ENCODE assay signal across 8 cellular contexts in genomic region chr3:152444029-152444641, GRCh38.
DNase-seq lines count a peak whose midpoint lies in the region; ATAC-seq, FAIRE-seq and TF ChIP-seq lines count a peak whose summit lies in the region.

No MANE protein-coding gene starts in this region.

- H3K36me3 ChIP-seq in endodermal cell (ENCODE audit: control insufficient read depth, insufficient read depth, low read length), result no peaks in the 10 kb centered on the region
- H3K36me3 ChIP-seq in mucosa of descending colon (ENCODE audit: low read depth), result no peaks in the 10 kb centered on the region

- 26 to 28% methylated on average over 3 to 8 of the region's 8 CpGs for WGBS in endodermal cell (ENCODE audit: insufficient coverage in 1 of 2, insufficient read length in 1 of 2), 2 experiments

- H3K4me3 ChIP-seq in endodermal cell (ENCODE audit: low read length) (no peak overlapping the region), mucosa of descending colon (no peak overlapping the region)

- no peak overlapping the region for H3K4me3 Mint-ChIP-seq in endodermal cell

- H3K4me1 ChIP-seq in endodermal cell (ENCODE audit: control insufficient read depth, insufficient read depth, low read length) (no peaks in the 10 kb centered on the region), mucosa of descending colon (ENCODE audit: low read depth) (peaks cover 7% of the 10 kb centered on the region)

- FAIRE-seq in RCC 7860 (lab: Jason Lieb, UNC), result peak; percentile 82

- H3K27ac ChIP-seq in endodermal cell (ENCODE audit: low read depth, low read length), result no peak overlapping the region

- H3K27me3 ChIP-seq in endodermal cell (ENCODE audit: control insufficient read depth, insufficient read depth, low read length, poor library complexity, severe bottlenecking), result peaks cover 12% of the 10 kb centered on the region

- H3K27ac Mint-ChIP-seq in endodermal cell, result no peak overlapping the region

- intact Hi-C loops in mucosa of descending colon (cut with DNase I, micrococcal nuclease), result loop anchor here in 1 of 2 donors (10.0 kb wide), 1 partner anchor 369 kb away; no protein-coding TSS in a partner anchor

- no peaks in the 10 kb centered on the region for H3K9me3 Mint-ChIP-seq in endodermal cell

- peaks cover 9% of the 10 kb centered on the region for H3K27me3 Mint-ChIP-seq in endodermal cell (ENCODE audit: insufficient read depth)

- H3K9me3 ChIP-seq in endodermal cell (ENCODE audit: control insufficient read depth, low read length) (no peaks in the 10 kb centered on the region), mucosa of descending colon (no peaks in the 10 kb centered on the region)

- TF ChIP-seq CTCF in endodermal cell (conservative IDR thresholded peaks at IDR 0.05) (peak; percentile 82), mucosa of descending colon (IDR thresholded peaks at IDR 0.05) (no peak)

- H3K9ac ChIP-seq in endodermal cell (ENCODE audit: extremely low read depth, low read length, poor library complexity, severe bottlenecking), result no peak overlapping the region

- no peaks in the 10 kb centered on the region for H3K4me1 Mint-ChIP-seq in endodermal cell

- no peaks in the 10 kb centered on the region for H3K36me3 Mint-ChIP-seq in endodermal cell (ENCODE audit: low read depth)

- ATAC-seq in HG02973 (IDR thresholded peaks at IDR 0.05; ENCODE audit: unreplicated experiment) (peak; percentile 45), mucosa of descending colon (peak; percentile 65), GM21381 (IDR thresholded peaks at IDR 0.05; ENCODE audit: unreplicated experiment) (no peak)

- DNase-seq in EL, result peak; percentile 61
- DNase-seq in RCC 7860 (ENCODE audit: low spot score), result peak; percentile 44
- DNase-seq in endodermal cell, result no peak
- DNase-seq in mucosa of descending colon, result no peak
- no peak for DNase-seq in activated CD4-positive, alpha-beta T cell treated with anti-CD3 and anti-CD28 coated beads, Interleukin-2, amount 50 U/mL, for 48 hours
- no peak for DNase-seq in T1000 (lab: John Stamatoyannopoulos, UW)

Comparison
In these comparisons a context has a peak if more than half of its experiments do, and no peak if none do; other contexts are left out.
1. DNase-seq: peak in EL (single experiment) and RCC 7860 (single experiment); none in endodermal cell (single experiment), mucosa of descending colon (0 of 3), activated CD4-positive, alpha-beta T cell treated with anti-CD3 and anti-CD28 coated beads, Interleukin-2, amount 50 U/mL, for 48 hours (0 of 2) and T1000 (single experiment).